ENCODE assay signal across 8 cellular contexts in genomic region chr4:159191989-159192388, GRCh38.
A peak's percentile ranks its signal among the peaks of the same experiment; 100 is the strongest.
DNase-seq lines count a peak whose midpoint lies in the region; ATAC-seq and TF ChIP-seq lines count a peak whose summit lies in the region.

No MANE protein-coding gene starts in this region.

- ATAC-seq in esophagus mucosa, result peak; percentile 26

- peaks cover 21% of the 10 kb centered on the region for H4K20me1 ChIP-seq in smooth muscle cell (ENCODE audit: low read depth)

- H3K9me3 ChIP-seq in smooth muscle cell (replicated peaks; ENCODE audit: low read depth), result no peaks in the 10 kb centered on the region
- no peaks in the 10 kb centered on the region for H3K9me3 ChIP-seq in stomach

- 50% methylated on average over 5 of the region's 5 CpGs for WGBS in smooth muscle cell (ENCODE audit: low lambda C conversion rate)
- WGBS in stomach, 5 donors, result 80 to 90% (median 85%) methylated on average over 5 of the region's 5 CpGs

- no peak for TF ChIP-seq EP300 in stomach (IDR thresholded peaks at IDR 0.05)

- H2AFZ ChIP-seq in smooth muscle cell (ENCODE audit: low read depth), result no peak overlapping the region

- H3K36me3 ChIP-seq in smooth muscle cell (ENCODE audit: low read depth), result no peaks in the 10 kb centered on the region
- H3K36me3 ChIP-seq in stomach, result peaks cover 0 to 7% (median 0%) of the 10 kb centered on the region in 4 donors

- peaks cover 8% of the 10 kb centered on the region for H3K79me2 ChIP-seq in smooth muscle cell (ENCODE audit: low read depth)

- H3K27ac ChIP-seq in smooth muscle cell (ENCODE audit: low read depth) (peak overlapping the region; percentile 2), stomach (no peak overlapping the region)

- DNase-seq in NCI-H82 (lab: John Stamatoyannopoulos, UW) (peak; percentile 23), NCI-H82 treated with DMSO at 0.1 percent for 48 hours (lab: John Stamatoyannopoulos, UW; ENCODE audit: unreplicated experiment) (no peak), NCI-H524 treated with DMSO at 0.1 percent for 48 hours (lab: John Stamatoyannopoulos, UW) (peak; percentile 4), smooth muscle cell (lab: John Stamatoyannopoulos, UW; ENCODE audit: unreplicated experiment) (no peak), stomach (no peak), NCI-H1694 treated with DMSO at 0.1 percent for 48 hours (lab: John Stamatoyannopoulos, UW) (no peak), inferior parietal cortex (ENCODE audit: extremely low spot score) (no peak)

- no peaks in the 10 kb centered on the region for H3K27me3 ChIP-seq in smooth muscle cell (ENCODE audit: low read depth)
- H3K27me3 ChIP-seq in stomach, result no peaks in the 10 kb centered on the region

- H3F3A ChIP-seq in smooth muscle cell (ENCODE audit: low read depth), result no peaks in the 10 kb centered on the region

- H3K4me3 ChIP-seq in smooth muscle cell (no peak overlapping the region), stomach (no peak overlapping the region)

- H3K9ac ChIP-seq in smooth muscle cell (ENCODE audit: low read depth), result no peak overlapping the region

- H3K4me2 ChIP-seq in smooth muscle cell, result peak overlapping the region; percentile 38

- intact Hi-C loops in stomach (cut with DNase I; ENCODE audit: low total_unique reads), result no loop called here

- peaks cover 10% of the 10 kb centered on the region for H3K4me1 ChIP-seq in smooth muscle cell (ENCODE audit: low read depth)
- peaks cover 0 to 24% (median 3%) of the 10 kb centered on the region in 4 donors for H3K4me1 ChIP-seq in stomach

- TF ChIP-seq CTCF in smooth muscle cell (IDR thresholded peaks at IDR 0.05; ENCODE audit: borderline replicate concordance, insufficient read depth, poor library complexity, severe bottlenecking) (peak; percentile 48), stomach (IDR thresholded peaks at IDR 0.05) (peak in 1 of 7 experiments; percentile 11)

- no peak for TF ChIP-seq POLR2A in stomach (IDR thresholded peaks at IDR 0.05)

Comparison
In these comparisons a context has a peak if more than half of its experiments do, and no peak if none do; other contexts are left out.
1. DNase-seq: peak in NCI-H82 (single experiment) and NCI-H524 treated with DMSO at 0.1 percent for 48 hours (single experiment); none in NCI-H82 treated with DMSO at 0.1 percent for 48 hours (single experiment), smooth muscle cell (single experiment), stomach (single experiment), NCI-H1694 treated with DMSO at 0.1 percent for 48 hours (single experiment) and inferior parietal cortex (single experiment).